ENCODE assay signal across 25 cellular contexts in the genomic region with DNA sequence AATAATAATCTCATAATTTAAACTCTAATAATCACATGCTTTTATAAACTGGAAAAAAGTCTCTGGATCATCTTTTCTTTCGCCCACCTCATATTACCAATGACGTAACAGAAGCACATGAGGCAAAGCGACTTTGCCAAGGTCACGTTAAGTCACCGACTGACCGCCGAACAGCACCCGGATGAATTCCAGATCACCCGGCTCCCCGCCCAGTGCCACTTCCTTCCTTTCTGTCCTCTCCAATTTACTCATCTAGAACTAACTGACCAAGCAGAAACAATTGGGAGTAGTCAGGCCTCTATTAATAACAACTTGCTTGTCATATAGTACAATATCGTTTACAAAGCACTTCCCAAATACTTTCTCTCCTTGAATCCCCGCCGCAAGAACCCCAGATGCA. TPM values are rescaled to one million over a fixed set of nuclear protein-coding genes. Genes with fewer than 3 reads are reported as not detected.
"Had no signal": no experiment of that assay in that cellular context is flagged by ENCODE, and none has a peak within 500 bp of the region (broad histone marks: within the 10 kb centered on the region; RNA-seq: fewer than 3 reads in every experiment).

No MANE protein-coding gene starts in this region.

- DNase-seq: activated CD4-positive, alpha-beta memory T cell treated with anti-CD3 and anti-CD28 coated beads for 36 hours; activated CD4-positive, alpha-beta T cell treated with anti-CD3 and anti-CD28 coated beads, Interleukin-2, amount 10 ng/mL, durations not matched to agents 7 days and 5 days; activated CD4-positive, CD25-positive, alpha-beta regulatory T cell; activated CD8-positive, alpha-beta memory T cell treated with anti-CD3 and anti-CD28 coated beads, Interleukin-2, amount 50 U/mL, for 4 hours; activated gamma-delta T cell treated with Interleukin-2 at 50 U/mL for 16 hours; activated naive CD4-positive, alpha-beta T cell treated with anti-CD3 and anti-CD28 coated beads, Interleukin-2, amount 10 ng/mL, durations not matched to agents 7 days and 5 days; activated naive CD8-positive, alpha-beta T cell treated with anti-CD3 and anti-CD28 coated beads for 36 hours; activated T-cell treated with anti-CD3 and anti-CD28 coated beads, Interleukin-2, amount 50 U/mL, for 72 hours; caudate nucleus; Kasumi-1; KBM-7; NCI-H1048; NCI-H146; NCI-H187 treated with DMSO at 0.1 percent for 48 hours; NCI-H2081 treated with DMSO at 0.1 percent for 48 hours; NCI-H446; NCI-H524; PC-3; T-cell; T-helper 2 cell had no signal

- H3K27ac ChIP-seq: SK-N-MC, VCaP had no signal

- ATAC-seq: activated T-cell treated with anti-CD3 and anti-CD28 coated beads, Interleukin-2, amount 50 U/mL, for 72 hours; PC-3; T-cell had no signal

- H3K4me3 ChIP-seq: SK-N-MC had no signal

- FAIRE-seq: RCC 7860 had no signal

RNA-seq across cellular contexts. Expression of a gene that starts 21.1 kb away (rescaled TPM):
- total RNA-seq: activated CD4-positive, alpha-beta memory T cell treated with anti-CD3 and anti-CD28 coated beads for 36 hours; activated CD4-positive, alpha-beta T cell treated with anti-CD3 and anti-CD28 coated beads, Interleukin-2, amount 10 ng/mL, durations not matched to agents 7 days and 5 days; activated CD8-positive, alpha-beta memory T cell treated with anti-CD3 and anti-CD28 coated beads for 36 hours; activated naive CD8-positive, alpha-beta T cell treated with anti-CD3 and anti-CD28 coated beads for 36 hours; activated T-cell treated with anti-CD3 and anti-CD28 coated beads, Interleukin-2, amount 50 U/mL, for 72 hours; activated T-helper 2 cell treated with anti-CD3 and anti-CD28 coated beads, Interferon-gamma antibody, Interleukin-2, Interleukin-4, amounts not matched to agents 10 μg/mL and 5 μg/mL and 100 μg/mL, durations not matched to agents 14 hours and 24 hours and 36 hours; PC-3 had no signal
